ENCODE assay signal across 14 cellular contexts in the genomic region with DNA sequence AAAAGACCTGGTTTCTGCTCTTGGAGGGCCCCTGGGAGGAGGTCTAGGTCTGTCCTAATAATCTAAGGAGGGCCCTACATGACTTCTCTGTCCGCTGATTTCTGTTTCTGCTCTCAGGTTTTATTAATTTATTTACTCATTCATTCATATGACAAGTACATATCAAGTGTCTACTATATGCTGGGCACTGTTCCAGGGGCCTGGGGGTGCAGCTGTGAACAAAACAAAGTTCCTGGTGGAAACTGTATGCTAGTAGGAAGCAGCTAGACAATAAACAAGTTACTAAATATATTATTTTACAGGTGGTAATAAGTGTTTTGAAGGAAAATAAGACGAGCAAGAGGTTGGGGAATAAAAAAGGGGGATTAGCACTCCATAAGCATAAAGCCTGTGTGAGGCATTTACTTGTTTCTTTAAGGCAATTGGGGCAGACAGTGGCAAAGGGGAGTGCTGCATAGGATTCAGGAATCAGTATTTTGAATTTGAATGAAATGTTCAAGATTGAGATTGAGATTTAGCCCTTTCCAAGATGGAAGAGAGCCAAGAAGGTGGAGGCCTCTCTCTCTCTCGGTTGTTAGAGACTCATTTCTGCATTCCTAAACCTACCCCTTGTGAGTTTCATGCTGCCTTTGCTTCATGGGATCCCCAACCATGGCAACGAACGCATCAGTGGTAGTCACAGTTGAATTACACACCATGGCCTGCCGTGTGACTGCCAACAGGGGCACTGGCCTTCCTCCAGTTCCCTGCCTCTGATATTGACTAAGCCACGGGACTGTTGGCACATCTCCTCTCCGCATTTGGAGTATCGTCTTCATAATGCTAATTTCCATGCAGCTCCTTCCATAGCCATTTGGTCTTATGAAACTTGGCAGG. TPM values are rescaled to one million over a fixed set of nuclear protein-coding genes. Genes with fewer than 3 reads are reported as not detected.
DNase-seq lines count a peak whose midpoint lies in the region; ATAC-seq and TF ChIP-seq lines count a peak whose summit lies in the region.
"Had no signal": no experiment of that assay in that cellular context is flagged by ENCODE, and none has a peak within 500 bp of the region (broad histone marks: within the 10 kb centered on the region; RNA-seq: fewer than 3 reads in every experiment).

No MANE protein-coding gene starts in this region.

- DNase-seq in Right ventricle myocardium superior (peak; percentile 54), right atrium auricular region (ENCODE audit: low spot score) (no peak), NCI-H2171 (lab: John Stamatoyannopoulos, UW) (peak; percentile 87), cerebellum (ENCODE audit: low spot score) (peak; percentile 48), retinal pigment epithelial cell (ENCODE audit: low read depth) (peak; percentile 10)
- no peak for DNase-seq in stimulated activated CD8-positive, alpha-beta memory T cell treated with anti-CD3 and anti-CD28 coated beads, Interleukin-4, amount 100 ng/mL, for 48 hours
- DNase-seq: DND-41, nephron progenitor cell had no signal

- no peaks in the 10 kb centered on the region for H3K27me3 ChIP-seq in right atrium auricular region

- H3K4me3 ChIP-seq in right atrium auricular region = no peak overlapping the region
- H3K4me3 ChIP-seq in retinal pigment epithelial cell (ENCODE audit: low read length) = no peak overlapping the region
- H3K4me3 ChIP-seq: A549, PC-9 had no signal

- no peak overlapping the region for H3K27ac ChIP-seq in right atrium auricular region
- H3K27ac ChIP-seq: A549, PC-9 had no signal

- H3K9me3 ChIP-seq in right atrium auricular region = no peaks in the 10 kb centered on the region
- H3K9me3 ChIP-seq: A549 had no signal

- intact Hi-C loops in Right ventricle myocardium superior (cut with DNase I) = no loop called here

- ATAC-seq in Right ventricle myocardium superior (ENCODE audit: poor library complexity) (peak; percentile 81), HG02981 (IDR thresholded peaks at IDR 0.05; ENCODE audit: unreplicated experiment) (no peak), GM18502 (IDR thresholded peaks at IDR 0.05; ENCODE audit: poor library complexity, unreplicated experiment) (no peak)
- ATAC-seq: A549; activated naive CD4-positive, alpha-beta T cell treated with anti-CD3 and anti-CD28 coated beads, Interleukin-2, amount 50 U/mL, for 72 hours had no signal

- H3K4me1 ChIP-seq in right atrium auricular region = no peaks in the 10 kb centered on the region
- H3K4me1 ChIP-seq: A549 had no signal

- no peaks in the 10 kb centered on the region for H3K36me3 ChIP-seq in right atrium auricular region

- no peak for TF ChIP-seq CTCF in right atrium auricular region (IDR thresholded peaks at IDR 0.05)
- no peak for TF ChIP-seq CTCF in retinal pigment epithelial cell (conservative IDR thresholded peaks at IDR 0.05; ENCODE audit: low read depth, low read length)

RNA-seq across cellular contexts. Expression of a gene that starts 28.3 kb away (rescaled TPM):
- not detected for total RNA-seq in Right ventricle myocardium superior
- total RNA-seq in right atrium auricular region = not detected
- total RNA-seq in cerebellum = 2.6 TPM
- total RNA-seq: activated CD8-positive, alpha-beta memory T cell treated with anti-CD3 and anti-CD28 coated beads for 36 hours; activated naive CD4-positive, alpha-beta T cell treated with anti-CD3 and anti-CD28 coated beads, Interleukin-2, amount 50 U/mL, for 72 hours had no signal

RNA-seq across cellular contexts. Expression of a gene that starts 47.9 kb away (rescaled TPM):
- total RNA-seq in Right ventricle myocardium superior = not detected
- total RNA-seq in right atrium auricular region = under 1 TPM; 0.08 to 0.33 TPM
- 1.4 TPM for total RNA-seq in cerebellum
- total RNA-seq: PC-9 had no signal

Comparison
In these comparisons a context has a peak if more than half of its experiments do, and no peak if none do; other contexts are left out.
1. DNase-seq: peak in Right ventricle myocardium superior (single experiment), NCI-H2171 (single experiment), cerebellum (single experiment) and retinal pigment epithelial cell (single experiment); none in right atrium auricular region (single experiment) and stimulated activated CD8-positive, alpha-beta memory T cell treated with anti-CD3 and anti-CD28 coated beads, Interleukin-4, amount 100 ng/mL, for 48 hours (single experiment).